ENCODE assay signal across 10 cellular contexts in genomic region chr1:95002657-95003432, GRCh38.
DNase-seq lines count a peak whose midpoint lies in the region; ATAC-seq and TF ChIP-seq lines count a peak whose summit lies in the region.
"Had no signal": no experiment of that assay in that cellular context is flagged by ENCODE, and none has a peak within 500 bp of the region (broad histone marks: within the 10 kb centered on the region; RNA-seq: fewer than 3 reads in every experiment).

No MANE protein-coding gene starts in this region.

- intact Hi-C loops in MCF 10A (cut with micrococcal nuclease) = no loop called here

- H3K36me3 Mint-ChIP-seq in MCF 10A (ENCODE audit: insufficient read depth, unreplicated experiment) (no peaks in the 10 kb centered on the region), mesothelial cell of epicardium (no peaks in the 10 kb centered on the region)

- H3K9me3 Mint-ChIP-seq in MCF 10A (ENCODE audit: unreplicated experiment) (no peaks in the 10 kb centered on the region), mesothelial cell of epicardium (no peaks in the 10 kb centered on the region)

- BruUV-seq in MCF 10A (replicated peaks; lab: Mats Ljungman, UMichigan) = no TSS peak

- CTCF ChIA-PET in MCF 10A (lab: Yijun Ruan, JAX) = interaction anchor here (0.7 to 1.6 kb wide), 3 partner anchors 39 to 109 kb away, joined by 3 to 5 read pairs (median 3); no protein-coding TSS in a partner anchor

- in situ Hi-C loops in T47D (cut with HindIII; ENCODE audit: low pct_unique_long_range_greater_than_20kb, low sequenced_read_pairs) = no loop called here

- TF ChIP-seq CTCF in MCF 10A (IDR thresholded peaks at IDR 0.05; ENCODE audit: unreplicated experiment) (no peak), mesothelial cell of epicardium (IDR thresholded peaks at IDR 0.05; ENCODE audit: unreplicated experiment) (no peak)

- H3K4me1 Mint-ChIP-seq in MCF 10A (ENCODE audit: insufficient read depth, unreplicated experiment) (peaks cover 5% of the 10 kb centered on the region), mesothelial cell of epicardium (peaks cover 50% of the 10 kb centered on the region)

- POLR2A ChIA-PET in MCF 10A (lab: Yijun Ruan, JAX) = no interaction called here

- H3K4me3 Mint-ChIP-seq in MCF 10A (ENCODE audit: unreplicated experiment) (no peak overlapping the region), mesothelial cell of epicardium (peak overlapping the region; percentile 12)
- H3K4me3 Mint-ChIP-seq: B cell had no signal

- no peak for ATAC-seq in GM21786 (IDR thresholded peaks at IDR 0.05; ENCODE audit: unreplicated experiment)
- no peak for ATAC-seq in GM19395 (IDR thresholded peaks at IDR 0.05; ENCODE audit: unreplicated experiment)

- no peak overlapping the region for H3K27ac Mint-ChIP-seq in MCF 10A (ENCODE audit: low read depth, unreplicated experiment)
- H3K27ac Mint-ChIP-seq in mesothelial cell of epicardium = peak overlapping the region; percentile 80

- H3K27me3 Mint-ChIP-seq in MCF 10A (ENCODE audit: insufficient read depth, unreplicated experiment) = no peaks in the 10 kb centered on the region
- no peaks in the 10 kb centered on the region for H3K27me3 Mint-ChIP-seq in mesothelial cell of epicardium (ENCODE audit: low read depth)
- H3K27me3 Mint-ChIP-seq: B cell had no signal

- DNase-seq in T47D (ENCODE audit: low read depth in 1 of 2, low spot score in 1 of 2) (peak; percentile 30 to 68), MCF 10A (ENCODE audit: unreplicated experiment) (no peak), dedifferentiated amniotic fluid mesenchymal stem cell (ENCODE audit: extremely low spot score) (peak; percentile 38), mesothelial cell of epicardium (ENCODE audit: low spot score in 2 of 2, unreplicated experiment in 2 of 2) (peak in 1 of 2 experiments; percentile 38), NCI-H2196 (lab: John Stamatoyannopoulos, UW; ENCODE audit: unreplicated experiment) (no peak)
- no peak for DNase-seq in activated naive CD4-positive, alpha-beta T cell (lab: John Stamatoyannopoulos, UW)
- DNase-seq: MM.1S had no signal

Comparison
In these comparisons a context has a peak if more than half of its experiments do, and no peak if none do; other contexts are left out.
1. DNase-seq: peak in T47D (2 of 2) and dedifferentiated amniotic fluid mesenchymal stem cell (single experiment); none in MCF 10A (single experiment), NCI-H2196 (single experiment) and activated naive CD4-positive, alpha-beta T cell (0 of 4).